In genomic region chr17:45247429-45248131, GRCh38 we compare ENCODE assay signal across 8 cellular contexts. TPM values are rescaled to one million over a fixed set of nuclear protein-coding genes. Genes with fewer than 3 reads are reported as not detected.
DNase-seq lines count a peak whose midpoint lies in the region; ATAC-seq and TF ChIP-seq lines count a peak whose summit lies in the region.

No MANE protein-coding gene starts in this region.

- H3K4me1 ChIP-seq in adrenal gland (replicated peaks in 1 of 2) = peaks cover 15 to 17% of the 10 kb centered on the region in 2 donors
- H3K4me1 ChIP-seq in right atrium auricular region = peaks cover 0 to 22% of the 10 kb centered on the region in 2 donors

- no peaks in the 10 kb centered on the region for H3K36me3 ChIP-seq in adrenal gland (replicated peaks in 1 of 2)
- H3K36me3 ChIP-seq in right atrium auricular region = peaks cover 10% of the 10 kb centered on the region

- CTCF ChIA-PET in GM10248 (lab: Yijun Ruan, JAX) = interaction anchor here (1.0 to 9.1 kb wide), 9 partner anchors 12 to 140 kb away, joined by 3 to 68 read pairs (median 7); partner anchors contain the start of gene ACBD4

- TF ChIP-seq POLR2A in adrenal gland (IDR thresholded peaks at IDR 0.05) = peak in 1 of 2 donors; percentile 66

- peak overlapping the region in 3 of 4 donors; percentile 33 to 56 (median 33) for H3K4me3 ChIP-seq in adrenal gland
- H3K4me3 ChIP-seq in right atrium auricular region = peak overlapping the region; percentile 39 to 61

- TF ChIP-seq CTCF in GM10248 (IDR thresholded peaks at IDR 0.05; ENCODE audit: control extremely low read depth, extremely low read depth, low read depth, missing control alignments) = no peak
- TF ChIP-seq CTCF in adrenal gland (IDR thresholded peaks at IDR 0.05) = no peak
- TF ChIP-seq CTCF in right atrium auricular region (IDR thresholded peaks at IDR 0.05) = no peak

- H3K27me3 ChIP-seq in adrenal gland (no peaks in the 10 kb centered on the region), right atrium auricular region (no peaks in the 10 kb centered on the region)

- H3K9me3 ChIP-seq in adrenal gland (replicated peaks in 1 of 3) = no peaks in the 10 kb centered on the region
- H3K9me3 ChIP-seq in right atrium auricular region = no peaks in the 10 kb centered on the region

- H3K27ac ChIP-seq in adrenal gland (peak overlapping the region in 3 of 5 donors; percentile 52 to 68 (median 68)), right atrium auricular region (peak overlapping the region; percentile 62 to 70)

- peak; percentile 81 for ATAC-seq in HG02588 (IDR thresholded peaks at IDR 0.05; ENCODE audit: unreplicated experiment)
- peak; percentile 83 for ATAC-seq in sciatic nerve

- intact Hi-C loops in adrenal gland (cut with DNase I) (no loop called here), sciatic nerve (cut with DNase I) (no loop called here)

- 1 to 6% (median 3%) methylated on average over 14 to 61 of the region's 61 CpGs for WGBS in adrenal gland, 4 donors

- DNase-seq in GM10248 (ENCODE audit: extremely low spot score) (peak; percentile 99), NCI-H1417 treated with DMSO at 0.1 percent for 48 hours (lab: John Stamatoyannopoulos, UW) (peak; percentile 60), SW 1271 (lab: John Stamatoyannopoulos, UW) (peak; percentile 93 to 98), adrenal gland (peak; percentile 89 to 96 (median 93)), right atrium auricular region (ENCODE audit: low spot score) (peak; percentile 81), sciatic nerve (ENCODE audit: low spot score) (peak; percentile 82), superior temporal gyrus (ENCODE audit: extremely low spot score) (no peak)

- POLR2A ChIA-PET in GM10248 (lab: Yijun Ruan, JAX) = interaction anchor here (1.2 kb wide), 1 partner anchor 46 kb away, joined by 3 read pairs; no protein-coding TSS in a partner anchor

RNA-seq across cellular contexts. Expression of gene SPATA32, which starts 14.3 kb away (rescaled TPM):
- total RNA-seq in adrenal gland = under 1 TPM in 1 of 8 donors, not detected in 7; 0.11 TPM
- not detected for polyA plus RNA-seq in adrenal gland
- total RNA-seq in right atrium auricular region = not detected
- not detected for total RNA-seq in sciatic nerve

RNA-seq across cellular contexts. Expression of gene FMNL1, which starts 25.9 kb away (rescaled TPM):
- total RNA-seq in adrenal gland = 10 to 100 TPM in 6 of 8 donors, 1 to 10 TPM in 2; 6.7 to 20.3 (median 15.3) TPM
- polyA plus RNA-seq in adrenal gland = 10 to 100 TPM in 2 of 3 donors, 1 to 10 TPM in 1; 3.6 to 31.9 (median 13.7) TPM
- total RNA-seq in right atrium auricular region = 10 to 100 TPM in 1 of 2 donors, 1 to 10 TPM in 1; 7.6 to 13.6 TPM
- 39.6 TPM for total RNA-seq in sciatic nerve
